In genomic region chr16:89923640-89924297, GRCh38 we compare ENCODE assay signal across 1 cellular context.
TF ChIP-seq lines count a peak whose summit lies in the region.

No MANE protein-coding gene starts in this region.

TF ChIP-seq in HepG2, 621 proteins besides CTCF, POLR2A, EP300 and RAD21 (continued from another document and continues in another):
- TF ChIP-seq ZBTB10 (CRISPR knock-in tag; IDR thresholded peaks at IDR 0.05; ENCODE audit: borderline replicate concordance) (peak; percentile 3; the same call in 1 of the 2 replicates), MAFG (CRISPR knock-in tag; IDR thresholded peaks at IDR 0.05) (no peak), FOXK1 (CRISPR knock-in tag; IDR thresholded peaks at IDR 0.05; ENCODE audit: borderline replicate concordance, low read depth) (no peak), HNF1B (CRISPR knock-in tag; IDR thresholded peaks at IDR 0.05) (peak; percentile 47; the same call in 1 of the 2 replicates), EEA1 (CRISPR knock-in tag; IDR thresholded peaks at IDR 0.05; ENCODE audit: borderline replicate concordance) (0 out of 2 replicates have a peak, but pooled peaks have one; percentile 11), PHF8 (CRISPR knock-in tag; IDR thresholded peaks at IDR 0.05) (0 out of 2 replicates have a peak, but pooled peaks have one; percentile 10), ZXDC (CRISPR knock-in tag; IDR thresholded peaks at IDR 0.05) (no peak), FOSL1 (CRISPR knock-in tag; IDR thresholded peaks at IDR 0.05; ENCODE audit: borderline replicate concordance) (peak; percentile 20; the same call in 1 of the 2 replicates), HCFC1 (IDR thresholded peaks at IDR 0.05; ENCODE audit: low read depth, low read length) (no peak), FLYWCH1 (CRISPR knock-in tag; IDR thresholded peaks at IDR 0.05) (peak; percentile 10; the same call in 1 of the 2 replicates), CCAR2 (optimal IDR thresholded peaks at IDR 0.05; ENCODE audit: low read depth, low read length) (no peak), ZNF891 (CRISPR knock-in tag; IDR thresholded peaks at IDR 0.05) (no peak), ZNF225 (CRISPR knock-in tag; IDR thresholded peaks at IDR 0.05) (0 out of 2 replicates have a peak, but pooled peaks have one; percentile 25), HNF4A (CRISPR knock-in tag; IDR thresholded peaks at IDR 0.05) (no peak), REPIN1 (CRISPR knock-in tag; IDR thresholded peaks at IDR 0.05; ENCODE audit: borderline replicate concordance, low read depth) (no peak), ATF7-NPFF (CRISPR knock-in tag; IDR thresholded peaks at IDR 0.05; ENCODE audit: low read depth) (0 out of 2 replicates have a peak, but pooled peaks have one; percentile 6), TCF12 (IDR thresholded peaks at IDR 0.05) (no peak), TCF12 (CRISPR knock-in tag; IDR thresholded peaks at IDR 0.05) (peak; percentile 15; the same call in 1 of the 2 replicates), HNF1A (IDR thresholded peaks at IDR 0.05; ENCODE audit: low read depth) (no peak), HNF1A (CRISPR knock-in tag; IDR thresholded peaks at IDR 0.05; ENCODE audit: borderline replicate concordance) (no peak), RELA (CRISPR knock-in tag; IDR thresholded peaks at IDR 0.05) (no peak), ZNF839 (CRISPR knock-in tag; IDR thresholded peaks at IDR 0.05; ENCODE audit: borderline replicate concordance) (no peak), NBN (conservative IDR thresholded peaks at IDR 0.05) (no peak), SIN3B (IDR thresholded peaks at IDR 0.05; ENCODE audit: low read length) (no peak), KLF6 (CRISPR knock-in tag; IDR thresholded peaks at IDR 0.05) (peak; percentile 6; the same call in 1 of the 2 replicates), ZNF687 (CRISPR knock-in tag; IDR thresholded peaks at IDR 0.05) (peak; percentile 35; the same call in 1 of the 2 replicates), ATF1 (CRISPR knock-in tag; IDR thresholded peaks at IDR 0.05) (no peak), DRAP1 (CRISPR knock-in tag; IDR thresholded peaks at IDR 0.05) (no peak), ZNF883 (CRISPR knock-in tag; IDR thresholded peaks at IDR 0.05; ENCODE audit: not compliant biosample characterization) (no peak), ZNF24 (IDR thresholded peaks at IDR 0.05) (no peak), ZNF614 (CRISPR knock-in tag; IDR thresholded peaks at IDR 0.05; ENCODE audit: borderline replicate concordance) (peak; percentile 37; the same call in 1 of the 2 replicates), NR2C2 (CRISPR knock-in tag; IDR thresholded peaks at IDR 0.05; ENCODE audit: borderline replicate concordance) (no peak), HNRNPH1 (optimal IDR thresholded peaks at IDR 0.05; ENCODE audit: low read depth, low read length) (no peak), BORCS8-MEF2B (CRISPR knock-in tag; IDR thresholded peaks at IDR 0.05) (no peak), NPAS2 (CRISPR knock-in tag; IDR thresholded peaks at IDR 0.05; ENCODE audit: borderline replicate concordance) (no peak), EZH2 (conservative IDR thresholded peaks at IDR 0.05; ENCODE audit: low read depth, low read length) (no peak), NAIF1 (CRISPR knock-in tag; IDR thresholded peaks at IDR 0.05; ENCODE audit: borderline replicate concordance) (no peak), PCBP1 (IDR thresholded peaks at IDR 0.05; ENCODE audit: borderline replicate concordance, low read depth, low read length) (no peak), THAP9 (CRISPR knock-in tag; IDR thresholded peaks at IDR 0.05; ENCODE audit: borderline replicate concordance) (no peak; the same call in 1 of the 2 replicates), ZFP1 (CRISPR knock-in tag; IDR thresholded peaks at IDR 0.05) (no peak), BATF2 (CRISPR knock-in tag; IDR thresholded peaks at IDR 0.05) (peak; percentile 51; the same call in 1 of the 2 replicates), SATB2 (CRISPR knock-in tag; IDR thresholded peaks at IDR 0.05) (no peak), FOXP1 (IDR thresholded peaks at IDR 0.05) (no peak), FOXP1 (CRISPR knock-in tag; IDR thresholded peaks at IDR 0.05) (no peak), ZNF263 (CRISPR knock-in tag; IDR thresholded peaks at IDR 0.05) (no peak), ZNF180 (CRISPR knock-in tag; IDR thresholded peaks at IDR 0.05; ENCODE audit: borderline replicate concordance, low read depth) (no peak), ZNF383 (CRISPR knock-in tag; IDR thresholded peaks at IDR 0.05; ENCODE audit: borderline replicate concordance) (no peak), DPF2 (CRISPR knock-in tag; IDR thresholded peaks at IDR 0.05; ENCODE audit: borderline replicate concordance, low read depth) (no peak)
